Comparison of ENCODE assay signal across 13 cellular contexts in the genomic region with DNA sequence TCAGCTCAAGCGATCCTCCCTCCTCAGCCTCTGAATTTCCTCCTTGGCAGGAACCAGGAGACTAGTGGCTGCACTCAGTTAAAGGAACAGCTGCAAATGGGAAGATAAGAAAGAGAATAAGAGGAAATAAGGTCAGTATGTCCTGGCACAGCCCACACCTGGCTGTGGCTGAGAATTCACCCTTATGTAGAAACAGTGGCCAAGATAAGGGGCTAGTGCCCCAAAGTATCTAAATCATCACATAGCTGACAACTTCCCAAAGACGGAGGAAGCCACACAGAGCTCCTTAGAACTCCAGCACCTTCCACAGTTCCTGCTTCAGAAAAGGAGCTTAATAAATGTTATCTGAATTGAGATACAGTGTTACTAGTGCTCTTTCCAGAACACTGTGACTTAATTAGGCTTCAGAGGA. TPM values are rescaled to one million over a fixed set of nuclear protein-coding genes. Genes with fewer than 3 reads are reported as not detected.
DNase-seq lines count a peak whose midpoint lies in the region; ATAC-seq, FAIRE-seq and TF ChIP-seq lines count a peak whose summit lies in the region.
"Had no signal": no experiment of that assay in that cellular context is flagged by ENCODE, and none has a peak within 500 bp of the region (broad histone marks: within the 10 kb centered on the region; RNA-seq: fewer than 3 reads in every experiment).

No MANE protein-coding gene starts in this region.

- H3K27me3 Mint-ChIP-seq in activated naive CD8-positive, alpha-beta T cell: peaks cover 2% of the 10 kb centered on the region
- H3K27me3 Mint-ChIP-seq in activated naive CD8-positive, alpha-beta T cell treated with anti-CD3 and anti-CD28 coated beads, Interleukin-2, amount 50 U/mL, for 24 hours: peaks cover 3% of the 10 kb centered on the region
- H3K27me3 Mint-ChIP-seq in nephron (ENCODE audit: low read depth): no peaks in the 10 kb centered on the region
- no peaks in the 10 kb centered on the region for H3K27me3 Mint-ChIP-seq in effector memory CD8-positive, alpha-beta T cell
- peaks cover 3% of the 10 kb centered on the region for H3K27me3 Mint-ChIP-seq in neural progenitor cell (ENCODE audit: insufficient read depth, low read depth)

- dilution Hi-C loops in endothelial cell of umbilical vein (cut with MboI; ENCODE audit: extremely low pct_ligation_motif_present, low sequenced_read_pairs): no loop called here

- no peaks in the 10 kb centered on the region for H3K9me1 ChIP-seq in endothelial cell of umbilical vein (replicated peaks; ENCODE audit: control insufficient read depth, extremely low read depth, insufficient read depth, low read length)

- ATAC-seq in activated naive CD8-positive, alpha-beta T cell treated with anti-CD3 and anti-CD28 coated beads, Interleukin-2, amount 50 U/mL, for 24 hours: no peak
- no peak for ATAC-seq in effector memory CD8-positive, alpha-beta T cell (replicated peaks)

- H3K27ac ChIP-seq in endothelial cell of umbilical vein (ENCODE audit: insufficient read depth, low read depth, low read length) (peak overlapping the region; percentile 96), vagina (peak overlapping the region; percentile 66), neural progenitor cell (no peak overlapping the region)

- CTCF ChIA-PET in endothelial cell of umbilical vein (lab: Charles Lee): interaction anchor here (0.8 to 2.5 kb wide), 14 partner anchors 10 to 167 kb away, joined by 3 to 8 read pairs (median 3); no protein-coding TSS in a partner anchor

- no TSS peak for BruUV-seq in endothelial cell of umbilical vein (replicated peaks; lab: Mats Ljungman, UMichigan)

- H4K20me1 ChIP-seq in endothelial cell of umbilical vein (replicated peaks; ENCODE audit: control insufficient read depth, extremely low read depth, insufficient read depth, low read length) (no peaks in the 10 kb centered on the region), neural progenitor cell (ENCODE audit: low read depth) (peaks cover 20% of the 10 kb centered on the region)

- H3K9me3 ChIP-seq in endothelial cell of umbilical vein (replicated peaks; ENCODE audit: control insufficient read depth, insufficient read depth, low read length): no peaks in the 10 kb centered on the region
- H3K9me3 ChIP-seq in vagina: no peaks in the 10 kb centered on the region
- no peaks in the 10 kb centered on the region for H3K9me3 ChIP-seq in neural progenitor cell (ENCODE audit: low read depth)

- FAIRE-seq in endothelial cell of umbilical vein (lab: Jason Lieb, UNC): no peak
- FAIRE-seq: TTC549 had no signal

- H3F3A ChIP-seq in neural progenitor cell (ENCODE audit: low read depth): peaks cover 3% of the 10 kb centered on the region

- H3K27ac Mint-ChIP-seq in activated naive CD8-positive, alpha-beta T cell: peak overlapping the region; percentile 54
- no peak overlapping the region for H3K27ac Mint-ChIP-seq in activated naive CD8-positive, alpha-beta T cell treated with anti-CD3 and anti-CD28 coated beads, Interleukin-2, amount 50 U/mL, for 24 hours
- peak overlapping the region in 1 of 3 experiments; percentile 62 for H3K27ac Mint-ChIP-seq in nephron
- peak overlapping the region in 1 of 2 donors; percentile 100 for H3K27ac Mint-ChIP-seq in effector memory CD8-positive, alpha-beta T cell
- H3K27ac Mint-ChIP-seq in neural progenitor cell: no peak overlapping the region

- H3K36me3 Mint-ChIP-seq in activated naive CD8-positive, alpha-beta T cell: no peaks in the 10 kb centered on the region
- H3K36me3 Mint-ChIP-seq in activated naive CD8-positive, alpha-beta T cell treated with anti-CD3 and anti-CD28 coated beads, Interleukin-2, amount 50 U/mL, for 24 hours (ENCODE audit: low read depth): peaks cover 3% of the 10 kb centered on the region
- H3K36me3 Mint-ChIP-seq in nephron (ENCODE audit: low read depth): no peaks in the 10 kb centered on the region
- peaks cover 36% of the 10 kb centered on the region for H3K36me3 Mint-ChIP-seq in effector memory CD8-positive, alpha-beta T cell (ENCODE audit: insufficient read depth)
- H3K36me3 Mint-ChIP-seq in neural progenitor cell: no peaks in the 10 kb centered on the region

- H3K4me3 ChIP-seq in endothelial cell of umbilical vein (replicated peaks in 1 of 3; ENCODE audit: insufficient read depth in 1 of 3, low read depth in 1 of 3, low read length in 3 of 3): peak overlapping the region in 1 of 3 experiments; percentile 27
- no peak overlapping the region for H3K4me3 ChIP-seq in vagina
- no peak overlapping the region for H3K4me3 ChIP-seq in neural progenitor cell

- H3K9me3 Mint-ChIP-seq in activated naive CD8-positive, alpha-beta T cell (ENCODE audit: low read depth): no peaks in the 10 kb centered on the region
- no peaks in the 10 kb centered on the region for H3K9me3 Mint-ChIP-seq in activated naive CD8-positive, alpha-beta T cell treated with anti-CD3 and anti-CD28 coated beads, Interleukin-2, amount 50 U/mL, for 24 hours
- peaks cover 3% of the 10 kb centered on the region for H3K9me3 Mint-ChIP-seq in nephron
- H3K9me3 Mint-ChIP-seq in effector memory CD8-positive, alpha-beta T cell: no peaks in the 10 kb centered on the region
- no peaks in the 10 kb centered on the region for H3K9me3 Mint-ChIP-seq in neural progenitor cell

- H3K27me3 ChIP-seq in endothelial cell of umbilical vein (ENCODE audit: control insufficient read depth in 2 of 2, insufficient read depth in 2 of 2, low read length in 2 of 2) (no peaks in the 10 kb centered on the region), vagina (no peaks in the 10 kb centered on the region), neural progenitor cell (peaks cover 23% of the 10 kb centered on the region)

- no peak overlapping the region for H3K4me3 Mint-ChIP-seq in activated naive CD8-positive, alpha-beta T cell
- H3K4me3 Mint-ChIP-seq in activated naive CD8-positive, alpha-beta T cell treated with anti-CD3 and anti-CD28 coated beads, Interleukin-2, amount 50 U/mL, for 24 hours: no peak overlapping the region
- peak overlapping the region in 2 of 3 experiments; percentile 54 to 66 for H3K4me3 Mint-ChIP-seq in nephron
- no peak overlapping the region for H3K4me3 Mint-ChIP-seq in effector memory CD8-positive, alpha-beta T cell
- H3K4me3 Mint-ChIP-seq in neural progenitor cell: no peak overlapping the region

- H2AFZ ChIP-seq in endothelial cell of umbilical vein (ENCODE audit: low read depth, low read length) (peak overlapping the region; percentile 56), neural progenitor cell (replicated peaks) (no peak overlapping the region)

- TF ChIP-seq POLR2A in endothelial cell of umbilical vein (IDR thresholded peaks at IDR 0.05; ENCODE audit: low read depth, low read length): no peak
- TF ChIP-seq POLR2A in vagina (IDR thresholded peaks at IDR 0.05): no peak

- DNase-seq in activated naive CD8-positive, alpha-beta T cell treated with anti-CD3 and anti-CD28 coated beads, Interleukin-2, amount 50 U/mL, for 24 hours: no peak
- DNase-seq in endothelial cell of umbilical vein (ENCODE audit: low read depth, low spot score): peak; percentile 82
- DNase-seq in vagina (ENCODE audit: extremely low spot score in 2 of 2): no peak
- no peak for DNase-seq in effector memory CD8-positive, alpha-beta T cell
- no peak for DNase-seq in neural progenitor cell (ENCODE audit: low spot score)
- DNase-seq in NCI-H146 treated with DMSO at 0.1 percent for 48 hours (lab: John Stamatoyannopoulos, UW; ENCODE audit: unreplicated experiment): no peak
- DNase-seq: activated T-cell treated with anti-CD3 and anti-CD28 coated beads, Interleukin-2, amount 50 U/mL, for 48 hours; H7; NCI-H1092 treated with DMSO at 0.1 percent for 48 hours had no signal

- peaks cover 25% of the 10 kb centered on the region for H3K79me2 ChIP-seq in endothelial cell of umbilical vein (ENCODE audit: control insufficient read depth, insufficient read depth, low read length)
- H3K79me2 ChIP-seq in neural progenitor cell (ENCODE audit: low read depth): peaks cover 23% of the 10 kb centered on the region

- intact Hi-C loops in endothelial cell of umbilical vein (cut with micrococcal nuclease): loop anchor here (1.0 kb wide), 2 partner anchors 10 to 16 kb away; no protein-coding TSS in a partner anchor
- intact Hi-C loops in vagina (cut with DNase I): loop anchor here (10.0 kb wide), 1 partner anchor 168 kb away; no protein-coding TSS in a partner anchor

- TF ChIP-seq CTCF in endothelial cell of umbilical vein (IDR thresholded peaks at IDR 0.05; ENCODE audit: extremely low read depth in 1 of 2, insufficient read depth in 1 of 2, low read depth in 1 of 2, low read length in 2 of 2) (no peak), nephron (IDR thresholded peaks at IDR 0.05; ENCODE audit: unreplicated experiment in 3 of 3) (no peak), vagina (IDR thresholded peaks at IDR 0.05) (no peak), neural progenitor cell (IDR thresholded peaks at IDR 0.05) (no peak)

- H3K4me1 ChIP-seq in endothelial cell of umbilical vein (ENCODE audit: control insufficient read depth, extremely low read depth, insufficient read depth, low read length): peaks cover 50% of the 10 kb centered on the region
- H3K4me1 ChIP-seq in vagina: peaks cover 25% of the 10 kb centered on the region
- H3K4me1 ChIP-seq in neural progenitor cell: peaks cover 14% of the 10 kb centered on the region

- peaks cover 25% of the 10 kb centered on the region for H3K4me1 Mint-ChIP-seq in activated naive CD8-positive, alpha-beta T cell (ENCODE audit: low read depth)
- H3K4me1 Mint-ChIP-seq in activated naive CD8-positive, alpha-beta T cell treated with anti-CD3 and anti-CD28 coated beads, Interleukin-2, amount 50 U/mL, for 24 hours: peaks cover 22% of the 10 kb centered on the region
- peaks cover 25% of the 10 kb centered on the region for H3K4me1 Mint-ChIP-seq in nephron
- H3K4me1 Mint-ChIP-seq in effector memory CD8-positive, alpha-beta T cell (ENCODE audit: low read depth in 2 of 2): peaks cover 15 to 23% of the 10 kb centered on the region in 2 donors
- peaks cover 24% of the 10 kb centered on the region for H3K4me1 Mint-ChIP-seq in neural progenitor cell

- no peaks in the 10 kb centered on the region for H3K36me3 ChIP-seq in endothelial cell of umbilical vein (ENCODE audit: control insufficient read depth in 2 of 2, extremely low read depth in 1 of 2, insufficient read depth in 2 of 2, low read length in 2 of 2)
- no peaks in the 10 kb centered on the region for H3K36me3 ChIP-seq in vagina
- no peaks in the 10 kb centered on the region for H3K36me3 ChIP-seq in neural progenitor cell

- POLR2A ChIA-PET in endothelial cell of umbilical vein (lab: Charles Lee): interaction anchor here (0.8 to 1.5 kb wide), 2 partner anchors 10 to 15 kb away, joined by 4 to 7 read pairs; no protein-coding TSS in a partner anchor

- H3K9ac ChIP-seq in endothelial cell of umbilical vein (replicated peaks; ENCODE audit: extremely low read depth, insufficient read depth, low read length) (peak overlapping the region; percentile 71), neural progenitor cell (no peak overlapping the region)

- peak overlapping the region; percentile 97 for H3K4me2 ChIP-seq in endothelial cell of umbilical vein (ENCODE audit: insufficient read depth, low read length)
- H3K4me2 ChIP-seq in neural progenitor cell: no peak overlapping the region

RNA-seq across cellular contexts. Expression of gene CHIC2, which starts 2.3 kb away (rescaled TPM):
- total RNA-seq in endothelial cell of umbilical vein (43.3 and 43.8 TPM in 2 replicates), vagina (40.0 TPM), neural progenitor cell (ENCODE audit: low replicate concordance) (12.8 and 16.9 TPM in 2 replicates)
- polyA plus RNA-seq in endothelial cell of umbilical vein: 23.3 and 27.4 TPM in 2 replicates
- 28.1 and 28.7 TPM in 2 replicates for polyA plus RNA-seq in endothelial cell of umbilical vein (2011; cell fraction: cytosol; rRNA removed)
- 19.1 and 26.2 TPM in 2 replicates for polyA plus RNA-seq in endothelial cell of umbilical vein (2011; cell fraction: nucleus; rRNA removed)
- 25.7 and 33.2 TPM in 2 replicates for polyA plus RNA-seq in endothelial cell of umbilical vein (2012)
- 18.1 and 20.8 TPM in 2 replicates for polyA minus RNA-seq in endothelial cell of umbilical vein
- 4.4 TPM for polyA minus RNA-seq in endothelial cell of umbilical vein (2011; cell fraction: cytosol; rRNA and poly(A)+ RNA removed)
- 59.9 and 90.3 TPM in 2 replicates for polyA minus RNA-seq in endothelial cell of umbilical vein (2011; cell fraction: nucleus; rRNA and poly(A)+ RNA removed)

RNA-seq across cellular contexts. Expression of gene GSX2, which starts 33.2 kb away (rescaled TPM):
- total RNA-seq in endothelial cell of umbilical vein: not detected in 2 replicates
- not detected in 2 replicates for polyA plus RNA-seq in endothelial cell of umbilical vein
- not detected in 2 replicates for polyA plus RNA-seq in endothelial cell of umbilical vein (2011; cell fraction: cytosol; rRNA removed)
- polyA plus RNA-seq in endothelial cell of umbilical vein (2011; cell fraction: nucleus; rRNA removed): not detected in 2 replicates
- not detected in 2 replicates for polyA plus RNA-seq in endothelial cell of umbilical vein (2012)
- not detected in 2 replicates for polyA minus RNA-seq in endothelial cell of umbilical vein
- not detected for polyA minus RNA-seq in endothelial cell of umbilical vein (2011; cell fraction: cytosol; rRNA and poly(A)+ RNA removed)
- polyA minus RNA-seq in endothelial cell of umbilical vein (2011; cell fraction: nucleus; rRNA and poly(A)+ RNA removed): not detected in 2 replicates
- total RNA-seq in vagina: not detected
- 0.59 TPM in 1 of 2 replicates, not detected in the other for total RNA-seq in neural progenitor cell (ENCODE audit: low replicate concordance)
- total RNA-seq: A673 had no signal

Comparison
In these comparisons a context has a peak if more than half of its experiments do, and no peak if none do; other contexts are left out.
1. H3K4me3 Mint-ChIP-seq: peak in nephron (2 of 3); none in activated naive CD8-positive, alpha-beta T cell (single experiment), activated naive CD8-positive, alpha-beta T cell treated with anti-CD3 and anti-CD28 coated beads, Interleukin-2, amount 50 U/mL, for 24 hours (single experiment), effector memory CD8-positive, alpha-beta T cell (0 of 2) and neural progenitor cell (single experiment).